In genomic region chr11:134126197-134126822, GRCh38 we compare ENCODE assay signal across 10 cellular contexts. TPM values are rescaled to one million over a fixed set of nuclear protein-coding genes. Genes with fewer than 3 reads are reported as not detected.
DNase-seq lines count a peak whose midpoint lies in the region; ATAC-seq and TF ChIP-seq lines count a peak whose summit lies in the region.
"Had no signal": no experiment of that assay in that cellular context is flagged by ENCODE, and none has a peak within 500 bp of the region (broad histone marks: within the 10 kb centered on the region; RNA-seq: fewer than 3 reads in every experiment).

No MANE protein-coding gene starts in this region.

- H3K27ac ChIP-seq in RWPE1 = no peak overlapping the region
- H3K27ac ChIP-seq: SK-N-MC had no signal

- ATAC-seq in omental fat pad (ENCODE audit: low FRiP score) = peak; percentile 23
- ATAC-seq in HG03139 (IDR thresholded peaks at IDR 0.05; ENCODE audit: unreplicated experiment) = no peak
- ATAC-seq in GM21619 (IDR thresholded peaks at IDR 0.05; ENCODE audit: unreplicated experiment) = no peak

- POLR2A ChIA-PET in RWPE1 (lab: Yijun Ruan, JAX; ENCODE audit: low non-redundant PET) = no interaction called here

- TF ChIP-seq CTCF in omental fat pad (IDR thresholded peaks at IDR 0.05) (no peak), RWPE1 (conservative IDR thresholded peaks at IDR 0.05; ENCODE audit: low read depth) (no peak)

- DNase-seq in C1 segment of cervical spinal cord (lab: John Stamatoyannopoulos, UW) = peak in 10 of 14 donors; percentile 24 to 75 (median 47)
- peak; percentile 95 for DNase-seq in NCI-H526 treated with DMSO at 0.1 percent for 48 hours (lab: John Stamatoyannopoulos, UW)
- peak; percentile 90 for DNase-seq in fibroblast of peridontal ligament (ENCODE audit: extremely low read depth)
- DNase-seq in omental fat pad (ENCODE audit: low spot score) = no peak
- DNase-seq in RWPE1 (ENCODE audit: low spot score) = no peak
- no peak for DNase-seq in NCI-H524 (lab: John Stamatoyannopoulos, UW)
- DNase-seq: cerebellar nuclear complex had no signal

- CTCF ChIA-PET in RWPE1 (lab: Yijun Ruan, JAX) = no interaction called here

RNA-seq across cellular contexts. Expression of gene JAM3, which starts 57.4 kb away (rescaled TPM):
- total RNA-seq in omental fat pad = 10 to 100 TPM; 17.2 to 33.1 (median 20.0) TPM

Comparison
In these comparisons a context has a peak if more than half of its experiments do, and no peak if none do; other contexts are left out.
1. DNase-seq: peak in C1 segment of cervical spinal cord (10 of 14), NCI-H526 treated with DMSO at 0.1 percent for 48 hours (single experiment) and fibroblast of peridontal ligament (single experiment); none in omental fat pad (single experiment), RWPE1 (single experiment) and NCI-H524 (0 of 2).